In the genomic region with DNA sequence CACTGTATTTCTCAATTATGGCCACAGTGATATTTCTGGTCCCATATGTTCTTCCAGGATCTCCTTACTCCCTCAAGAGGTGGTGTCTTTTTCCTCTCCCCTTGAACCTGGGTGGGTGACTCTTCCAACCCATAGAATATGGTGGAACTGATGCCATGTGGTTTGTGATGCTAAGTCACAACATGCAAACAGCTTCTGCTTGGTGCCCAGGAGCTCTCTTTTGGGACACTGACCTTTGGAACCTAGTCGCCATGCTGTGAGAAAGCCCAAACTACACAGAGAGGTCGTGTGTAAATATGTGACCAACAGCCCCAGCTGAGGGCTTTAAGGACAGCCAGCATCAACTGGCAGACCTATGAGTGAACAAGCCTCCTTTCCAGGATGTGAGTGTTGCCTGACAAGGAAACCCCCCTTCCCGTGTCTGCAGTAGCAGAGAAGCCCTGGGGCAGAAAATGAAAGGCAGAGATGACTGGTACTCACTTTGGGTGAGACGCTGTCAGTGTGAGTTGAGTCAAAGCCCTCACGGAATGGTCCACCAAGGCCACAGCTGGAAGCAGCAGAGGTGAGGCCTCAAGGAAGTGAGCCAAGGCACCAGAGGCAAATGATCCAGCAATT, we compare ENCODE assay signal across 9 cellular contexts.
DNase-seq lines count a peak whose midpoint lies in the region; ATAC-seq and TF ChIP-seq lines count a peak whose summit lies in the region.
"Had no signal": no experiment of that assay in that cellular context is flagged by ENCODE, and none has a peak within 500 bp of the region (broad histone marks: within the 10 kb centered on the region; RNA-seq: fewer than 3 reads in every experiment).

No MANE protein-coding gene starts in this region.

- ATAC-seq in HG03103 (IDR thresholded peaks at IDR 0.05; ENCODE audit: low read depth, unreplicated experiment) = peak; percentile 85
- ATAC-seq in stimulated activated naive CD8-positive, alpha-beta T cell treated with anti-CD3 and anti-CD28 coated beads, Interleukin-15, Interleukin-2, amounts not matched to agents 100 U/mL and 50 U/mL, for 24 hours = peak; percentile 89
- no peak for ATAC-seq in right lobe of liver
- ATAC-seq in heart left ventricle = no peak
- ATAC-seq: K562 had no signal

- H3K27ac Mint-ChIP-seq in activated T-cell treated with anti-CD3 and anti-CD28 coated beads, Interleukin-2, amount 50 U/mL, for 24 hours = peak overlapping the region; percentile 94

- peak; percentile 71 for DNase-seq in activated naive CD4-positive, alpha-beta T cell treated with Interleukin-2 at 50 U/mL for 16 hours
- no peak for DNase-seq in activated naive CD4-positive, alpha-beta T cell (lab: John Stamatoyannopoulos, UW)
- DNase-seq in activated T-cell treated with anti-CD3 and anti-CD28 coated beads, Interleukin-2, amount 50 U/mL, for 24 hours = peak; percentile 73
- DNase-seq in stimulated activated naive CD8-positive, alpha-beta T cell treated with anti-CD3 and anti-CD28 coated beads, Interleukin-15, Interleukin-2, amounts not matched to agents 100 U/mL and 50 U/mL, for 24 hours = peak; percentile 61
- DNase-seq in NCI-H2029 (lab: John Stamatoyannopoulos, UW) (no peak), right lobe of liver (no peak), heart left ventricle (no peak)

- no peak overlapping the region for H3K27ac ChIP-seq in right lobe of liver
- no peak overlapping the region for H3K27ac ChIP-seq in heart left ventricle

- H3K36me3 Mint-ChIP-seq in activated T-cell treated with anti-CD3 and anti-CD28 coated beads, Interleukin-2, amount 50 U/mL, for 24 hours (ENCODE audit: low read depth) = no peaks in the 10 kb centered on the region

- H3K4me3 Mint-ChIP-seq in activated T-cell treated with anti-CD3 and anti-CD28 coated beads, Interleukin-2, amount 50 U/mL, for 24 hours = peak overlapping the region; percentile 26

- TF ChIP-seq CTCF in right lobe of liver (IDR thresholded peaks at IDR 0.05) (no peak), heart left ventricle (IDR thresholded peaks at IDR 0.05) (no peak)

- H3K4me3 ChIP-seq in right lobe of liver (no peak overlapping the region), heart left ventricle (no peak overlapping the region)
- H3K4me3 ChIP-seq: K562 had no signal

- H3K27me3 Mint-ChIP-seq in activated T-cell treated with anti-CD3 and anti-CD28 coated beads, Interleukin-2, amount 50 U/mL, for 24 hours = peaks cover 42% of the 10 kb centered on the region

- H3K4me1 Mint-ChIP-seq in activated T-cell treated with anti-CD3 and anti-CD28 coated beads, Interleukin-2, amount 50 U/mL, for 24 hours (ENCODE audit: low read depth) = peaks cover 64% of the 10 kb centered on the region

- no peaks in the 10 kb centered on the region for H3K27me3 ChIP-seq in right lobe of liver
- H3K27me3 ChIP-seq in heart left ventricle = peaks cover 0 to 4% (median 0%) of the 10 kb centered on the region in 9 donors

- intact Hi-C loops in right lobe of liver (cut with DNase I) = no loop called here
- intact Hi-C loops in heart left ventricle (cut with DNase I) = no loop called here

- no peak for TF ChIP-seq POLR2A in right lobe of liver (IDR thresholded peaks at IDR 0.05)
- no peak for TF ChIP-seq POLR2A in heart left ventricle (IDR thresholded peaks at IDR 0.05)

- WGBS in right lobe of liver (ENCODE audit: insufficient coverage, low coverage, low lambda C conversion rate, missing lambda C conversion rate) = 65% methylated on average over 2 of the region's 5 CpGs
- 76 to 84% (median 78%) methylated on average over 4 to 5 of the region's 5 CpGs for WGBS in heart left ventricle, 4 donors

- no peaks in the 10 kb centered on the region for H3K36me3 ChIP-seq in right lobe of liver
- no peaks in the 10 kb centered on the region for H3K36me3 ChIP-seq in heart left ventricle

- H3K9me3 Mint-ChIP-seq in activated T-cell treated with anti-CD3 and anti-CD28 coated beads, Interleukin-2, amount 50 U/mL, for 24 hours = peaks cover 6% of the 10 kb centered on the region

- H3K9me3 ChIP-seq in right lobe of liver (no peaks in the 10 kb centered on the region), heart left ventricle (no peaks in the 10 kb centered on the region)

- H3K4me1 ChIP-seq in right lobe of liver (no peaks in the 10 kb centered on the region), heart left ventricle (no peaks in the 10 kb centered on the region)

Comparison
In these comparisons a context has a peak if more than half of its experiments do, and no peak if none do; other contexts are left out.
1. DNase-seq: peak in activated naive CD4-positive, alpha-beta T cell treated with Interleukin-2 at 50 U/mL for 16 hours (single experiment), activated T-cell treated with anti-CD3 and anti-CD28 coated beads, Interleukin-2, amount 50 U/mL, for 24 hours (single experiment) and stimulated activated naive CD8-positive, alpha-beta T cell treated with anti-CD3 and anti-CD28 coated beads, Interleukin-15, Interleukin-2, amounts not matched to agents 100 U/mL and 50 U/mL, for 24 hours (single experiment); none in activated naive CD4-positive, alpha-beta T cell (0 of 4), NCI-H2029 (single experiment), right lobe of liver (0 of 3) and heart left ventricle (0 of 5).
2. ATAC-seq: peak in HG03103 (single experiment) and stimulated activated naive CD8-positive, alpha-beta T cell treated with anti-CD3 and anti-CD28 coated beads, Interleukin-15, Interleukin-2, amounts not matched to agents 100 U/mL and 50 U/mL, for 24 hours (single experiment); none in right lobe of liver (0 of 4) and heart left ventricle (0 of 4).